22 cellular contexts compared by ENCODE assay signal in genomic region chr7:153522261-153522660, GRCh38.
"Had no signal": no experiment of that assay in that cellular context is flagged by ENCODE, and none has a peak within 500 bp of the region (broad histone marks: within the 10 kb centered on the region; RNA-seq: fewer than 3 reads in every experiment).

No MANE protein-coding gene starts in this region.

- DNase-seq: activated CD4-positive, alpha-beta memory T cell treated with anti-CD3 and anti-CD28 coated beads, Interleukin-2, amount 10 ng/mL, durations not matched to agents 7 days and 5 days; activated CD4-positive, alpha-beta T cell treated with anti-CD3 and anti-CD28 coated beads for 1 hour; activated effector memory CD4-positive, alpha-beta T cell treated with anti-CD3 and anti-CD28 coated beads, Interleukin-2, amount 50 U/mL, for 16 hours; activated T-cell treated with anti-CD3 and anti-CD28 coated beads, Interleukin-2, amount 50 U/mL, for 4 hours; adrenal gland; central memory CD4-positive, alpha-beta T cell; cortex of kidney; effector CD4-positive, alpha-beta T cell; foreskin fibroblast; head of caudate nucleus; left cardiac atrium; mesenchymal stem cell; psoas muscle; SHP77; stimulated activated CD4-positive, alpha-beta T cell treated with anti-CD3 and anti-CD28 coated beads, Interleukin-12 subunit alpha, Interleukin-12 subunit beta, amount 100 ng/mL, for 4 hours; stimulated activated CD4-positive, alpha-beta T cell treated with anti-CD3 and anti-CD28 coated beads, Interleukin-2, amount 100 ng/mL, for 24 hours; T-helper 1 cell; T1000 had no signal

- H3K4me3 ChIP-seq: adrenal gland, psoas muscle had no signal

- H3K27me3 ChIP-seq: adrenal gland had no signal

- H3K9me3 ChIP-seq: adrenal gland, psoas muscle had no signal

- ATAC-seq: activated T-cell treated with anti-CD3 and anti-CD28 coated beads, Interleukin-2, amount 50 U/mL, for 4 hours; natural killer cell treated with Interleukin-12 subunit alpha and Interleukin-12 subunit beta and Interleukin-15 and Interleukin-18, amount 100 ng/mL, for 72 hours; SK-N-SH treated with all-trans-retinoic acid at 6 μM for 48 hours; stimulated activated effector memory CD8-positive, alpha-beta T cell treated with anti-CD3 and anti-CD28 coated beads, Interleukin-12 subunit alpha, Interleukin-12 subunit beta, amount 100 ng/mL, for 72 hours had no signal

- H3K36me3 ChIP-seq: adrenal gland had no signal

- H3K27ac ChIP-seq: adrenal gland, psoas muscle, VCaP had no signal

- H3K4me1 ChIP-seq: adrenal gland, psoas muscle had no signal
